14 cellular contexts compared by ENCODE assay signal in the genomic region with DNA sequence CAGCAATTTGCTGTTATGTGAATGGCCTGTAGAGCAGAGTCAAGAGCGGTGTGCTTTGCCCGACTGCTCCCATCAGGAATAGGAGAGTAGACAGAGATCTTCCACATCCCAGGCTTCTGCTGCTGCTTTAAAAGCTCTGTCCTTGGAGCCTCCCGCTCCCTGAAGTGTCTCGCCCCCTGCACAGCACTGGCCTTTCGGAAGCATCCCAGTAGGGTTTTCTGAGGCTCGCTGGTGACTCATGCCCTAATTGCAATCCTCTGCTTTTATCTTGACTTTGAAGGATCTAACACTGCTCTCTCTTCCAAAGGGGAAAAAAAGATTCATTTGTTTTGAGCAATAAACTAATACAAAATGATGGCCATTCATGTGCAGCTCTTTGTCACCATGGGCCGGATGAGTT.
DNase-seq lines count a peak whose midpoint lies in the region; TF ChIP-seq lines count a peak whose summit lies in the region.
"Had no signal": no experiment of that assay in that cellular context is flagged by ENCODE, and none has a peak within 500 bp of the region (broad histone marks: within the 10 kb centered on the region; RNA-seq: fewer than 3 reads in every experiment).

No MANE protein-coding gene starts in this region.

- DNase-seq in AG20443 (ENCODE audit: low spot score), result peak; percentile 56
- DNase-seq in NCI-H146 treated with DMSO at 0.1 percent for 48 hours (lab: John Stamatoyannopoulos, UW; ENCODE audit: unreplicated experiment), result peak; percentile 69
- peak; percentile 49 to 78 for DNase-seq in cardiac fibroblast (ENCODE audit: low read depth in 2 of 2)
- DNase-seq in islet precursor cell, result peak; percentile 89
- no peak for DNase-seq in GM19238 (ENCODE audit: insufficient read length, low spot score)
- no peak for DNase-seq in NCI-H510A (lab: John Stamatoyannopoulos, UW)
- DNase-seq in Ammon's horn (ENCODE audit: low spot score), result no peak
- DNase-seq in activated CD4-positive, alpha-beta T cell treated with anti-CD3 and anti-CD28 coated beads for 1 hour, result no peak
- DNase-seq: activated B cell treated with CpG ODN at 0.5 μM for 24 hours; cerebellar nuclear complex; gastrocnemius medialis; NCI-H524 treated with DMSO at 0.1 percent for 48 hours; SJCRH30; stimulated activated CD4-positive, alpha-beta T cell treated with anti-CD3 and anti-CD28 coated beads, Interleukin-2, amount 100 ng/mL, for 24 hours had no signal

- no peak overlapping the region for H3K4me3 ChIP-seq in cardiac fibroblast (replicated peaks in 1 of 2; ENCODE audit: low read depth in 2 of 2, low read length in 2 of 2)
- H3K4me3 ChIP-seq: gastrocnemius medialis, SJCRH30 had no signal

- no peak for TF ChIP-seq CTCF in cardiac fibroblast (IDR thresholded peaks at IDR 0.05; ENCODE audit: low read depth, low read length)

Comparison
In these comparisons a context has a peak if more than half of its experiments do, and no peak if none do; other contexts are left out.
1. DNase-seq: peak in AG20443 (single experiment), NCI-H146 treated with DMSO at 0.1 percent for 48 hours (single experiment), cardiac fibroblast (2 of 2) and islet precursor cell (single experiment); none in GM19238 (single experiment), NCI-H510A (single experiment), Ammon's horn (single experiment) and activated CD4-positive, alpha-beta T cell treated with anti-CD3 and anti-CD28 coated beads for 1 hour (single experiment).